In genomic region chr3:24060055-24060454, GRCh38 we compare ENCODE assay signal across 14 cellular contexts.
A peak's percentile ranks its signal among the peaks of the same experiment; 100 is the strongest.
DNase-seq lines count a peak whose midpoint lies in the region; ATAC-seq and TF ChIP-seq lines count a peak whose summit lies in the region.
"Had no signal": no experiment of that assay in that cellular context is flagged by ENCODE, and none has a peak within 500 bp of the region (broad histone marks: within the 10 kb centered on the region; RNA-seq: fewer than 3 reads in every experiment).

No MANE protein-coding gene starts in this region.

- no peak overlapping the region for H3K4me3 Mint-ChIP-seq in progenitor cell of endocrine pancreas (ENCODE audit: low read depth)
- H3K4me3 Mint-ChIP-seq: stimulated activated memory B cell treated with anti-CD40 and anti-IgM and Interleukin-4, amounts not matched to agents 10 μg/mL and 1 μg/mL and 100 μg/mL, for 72 hours; T-helper 2 cell treated with Interferon-gamma antibody and Interleukin-4, amounts not matched to agents 5 μg/mL and 100 μg/mL, for 36 hours had no signal

- in situ Hi-C loops in GM13976 (cut with MboI; ENCODE audit: low sequenced_read_pairs, unreplicated experiment) = no loop called here

- DNase-seq in AG08396 (ENCODE audit: low spot score) = peak; percentile 47
- DNase-seq in RWPE1 (ENCODE audit: low spot score) = peak; percentile 37
- peak; percentile 58 for DNase-seq in fibroblast of villous mesenchyme (ENCODE audit: low read depth)
- peak; percentile 3 for DNase-seq in midbrain (lab: John Stamatoyannopoulos, UW)
- no peak for DNase-seq in KG1 (lab: John Stamatoyannopoulos, UW)
- no peak for DNase-seq in GM13976 (ENCODE audit: low spot score)
- DNase-seq in progenitor cell of endocrine pancreas (ENCODE audit: low spot score, unreplicated experiment) = no peak
- DNase-seq: gastrocnemius medialis, GDM1, NCI-H1417 treated with DMSO at 0.1 percent for 48 hours had no signal

- peaks cover 3% of the 10 kb centered on the region for H3K4me1 Mint-ChIP-seq in progenitor cell of endocrine pancreas (ENCODE audit: low read depth)
- H3K4me1 Mint-ChIP-seq: stimulated activated memory B cell treated with anti-CD40 and anti-IgM and Interleukin-4, amounts not matched to agents 10 μg/mL and 1 μg/mL and 100 μg/mL, for 72 hours had no signal

- H3K27ac ChIP-seq in RWPE1 = no peak overlapping the region
- H3K27ac ChIP-seq: gastrocnemius medialis, HL-60 had no signal

- H3K4me3 ChIP-seq in fibroblast of villous mesenchyme (ENCODE audit: low read depth, low read length) = no peak overlapping the region
- H3K4me3 ChIP-seq: gastrocnemius medialis had no signal

- POLR2A ChIA-PET in RWPE1 (lab: Yijun Ruan, JAX; ENCODE audit: low non-redundant PET) = no interaction called here

- ATAC-seq in HG02981 (IDR thresholded peaks at IDR 0.05; ENCODE audit: unreplicated experiment) = no peak
- ATAC-seq: stimulated activated memory B cell treated with anti-CD40 and anti-IgM and Interleukin-4, amounts not matched to agents 10 μg/mL and 1 μg/mL and 100 μg/mL, for 72 hours had no signal

- TF ChIP-seq CTCF in RWPE1 (conservative IDR thresholded peaks at IDR 0.05; ENCODE audit: low read depth) = no peak
- no peak for TF ChIP-seq CTCF in fibroblast of villous mesenchyme (IDR thresholded peaks at IDR 0.05; ENCODE audit: insufficient read depth, low read depth, low read length)
- TF ChIP-seq CTCF in GM13976 (IDR thresholded peaks at IDR 0.05; ENCODE audit: borderline replicate concordance, control extremely low read depth, extremely low read depth, insufficient read depth, missing control alignments) = no peak
- no peak for TF ChIP-seq CTCF in progenitor cell of endocrine pancreas (IDR thresholded peaks at IDR 0.05; ENCODE audit: unreplicated experiment)

- H3K9me3 Mint-ChIP-seq in progenitor cell of endocrine pancreas (ENCODE audit: low read depth) = no peaks in the 10 kb centered on the region
- H3K9me3 Mint-ChIP-seq: stimulated activated memory B cell treated with anti-CD40 and anti-IgM and Interleukin-4, amounts not matched to agents 10 μg/mL and 1 μg/mL and 100 μg/mL, for 72 hours; T-helper 2 cell treated with Interferon-gamma antibody and Interleukin-4, amounts not matched to agents 5 μg/mL and 100 μg/mL, for 36 hours had no signal

- CTCF ChIA-PET in RWPE1 (lab: Yijun Ruan, JAX) = no interaction called here

- peaks cover 3% of the 10 kb centered on the region for H3K27me3 Mint-ChIP-seq in progenitor cell of endocrine pancreas

- H3K27ac Mint-ChIP-seq in progenitor cell of endocrine pancreas = no peak overlapping the region
- H3K27ac Mint-ChIP-seq: stimulated activated memory B cell treated with anti-CD40 and anti-IgM and Interleukin-4, amounts not matched to agents 10 μg/mL and 1 μg/mL and 100 μg/mL, for 72 hours; T-helper 2 cell treated with Interferon-gamma antibody and Interleukin-4, amounts not matched to agents 5 μg/mL and 100 μg/mL, for 36 hours had no signal

- no peaks in the 10 kb centered on the region for H3K36me3 Mint-ChIP-seq in progenitor cell of endocrine pancreas (ENCODE audit: insufficient read depth)
- H3K36me3 Mint-ChIP-seq: stimulated activated memory B cell treated with anti-CD40 and anti-IgM and Interleukin-4, amounts not matched to agents 10 μg/mL and 1 μg/mL and 100 μg/mL, for 72 hours had no signal

Comparison
In these comparisons a context has a peak if more than half of its experiments do, and no peak if none do; other contexts are left out.
1. DNase-seq: peak in AG08396 (single experiment), RWPE1 (single experiment), fibroblast of villous mesenchyme (single experiment) and midbrain (single experiment); none in KG1 (single experiment), GM13976 (single experiment) and progenitor cell of endocrine pancreas (single experiment).